ENCODE assay signal across 34 cellular contexts in the genomic region with DNA sequence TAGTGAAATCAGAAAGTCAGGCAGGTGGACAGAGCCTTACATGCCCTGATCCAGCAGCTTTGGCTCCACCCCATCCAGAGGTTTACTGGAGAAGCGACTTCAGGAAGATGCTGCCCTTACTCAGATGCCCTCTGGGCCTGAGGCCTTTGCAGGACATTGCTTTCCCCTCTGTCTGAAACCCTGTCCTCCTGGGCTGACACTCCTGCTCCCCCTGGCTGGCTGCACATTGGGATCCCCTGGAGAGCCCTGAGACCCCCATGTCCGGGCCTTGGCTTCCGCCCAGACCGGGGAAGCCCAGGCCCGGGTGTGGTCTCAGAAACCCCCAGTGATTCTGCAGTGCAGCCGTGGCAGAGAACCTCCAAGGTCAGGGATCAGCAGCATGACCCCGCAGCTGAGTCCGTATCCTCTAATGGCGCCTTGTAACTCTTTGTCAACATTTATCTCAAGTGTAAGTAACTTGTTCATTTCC. TPM values are rescaled to one million over a fixed set of nuclear protein-coding genes. Genes with fewer than 3 reads are reported as not detected.
DNase-seq lines count a peak whose midpoint lies in the region; ATAC-seq, FAIRE-seq and TF ChIP-seq lines count a peak whose summit lies in the region.
"Had no signal": no experiment of that assay in that cellular context is flagged by ENCODE, and none has a peak within 500 bp of the region (broad histone marks: within the 10 kb centered on the region; RNA-seq: fewer than 3 reads in every experiment).

No MANE protein-coding gene starts in this region.

- no peaks in the 10 kb centered on the region for H3K36me3 ChIP-seq in liver (ENCODE audit: control insufficient read depth in 4 of 4, insufficient read depth in 3 of 4, low read depth in 1 of 4, low read length in 3 of 4)
- no peaks in the 10 kb centered on the region for H3K36me3 ChIP-seq in stomach
- H3K36me3 ChIP-seq: left ventricle myocardium inferior had no signal

- H3K4me3 Mint-ChIP-seq in natural killer cell treated with Interleukin-12 subunit alpha and Interleukin-12 subunit beta and Interleukin-15 and Interleukin-18, amount 100 ng/mL, for 72 hours, result no peak overlapping the region
- H3K4me3 Mint-ChIP-seq: activated T-helper 1 cell treated with anti-CD3 and anti-CD28 coated beads, Interleukin-12 subunit alpha, Interleukin-12 subunit beta, Interleukin-2, Interleukin-4 antibody, amounts not matched to agents 30 ng/mL and 10 ng/mL and 1 ng/mL, durations not matched to agents 14 hours and 24 hours and 36 hours; immature natural killer cell; naive thymus-derived CD8-positive, alpha-beta T cell; stimulated activated memory B cell treated with anti-CD40 and anti-IgM and Interleukin-4, amounts not matched to agents 10 μg/mL and 1 μg/mL and 100 μg/mL, for 72 hours had no signal

- no peaks in the 10 kb centered on the region for H3K9me3 Mint-ChIP-seq in natural killer cell treated with Interleukin-12 subunit alpha and Interleukin-12 subunit beta and Interleukin-15 and Interleukin-18, amount 100 ng/mL, for 72 hours
- H3K9me3 Mint-ChIP-seq: activated T-helper 1 cell treated with anti-CD3 and anti-CD28 coated beads, Interleukin-12 subunit alpha, Interleukin-12 subunit beta, Interleukin-2, Interleukin-4 antibody, amounts not matched to agents 30 ng/mL and 10 ng/mL and 1 ng/mL, durations not matched to agents 14 hours and 24 hours and 36 hours; immature natural killer cell; naive thymus-derived CD8-positive, alpha-beta T cell; stimulated activated memory B cell treated with anti-CD40 and anti-IgM and Interleukin-4, amounts not matched to agents 10 μg/mL and 1 μg/mL and 100 μg/mL, for 72 hours had no signal

- H3K4me3 ChIP-seq in liver (ENCODE audit: low read depth in 1 of 3, low read length in 3 of 3) (no peak overlapping the region), stomach (no peak overlapping the region)
- H3K4me3 ChIP-seq: A549, GM23248, left ventricle myocardium inferior had no signal

- TF ChIP-seq POLR2A in stomach (IDR thresholded peaks at IDR 0.05), result no peak

- no peak for ATAC-seq in natural killer cell treated with Interleukin-12 subunit alpha and Interleukin-12 subunit beta and Interleukin-15 and Interleukin-18, amount 100 ng/mL, for 72 hours
- ATAC-seq: A549; naive thymus-derived CD8-positive, alpha-beta T cell; stimulated activated memory B cell treated with anti-CD40 and anti-IgM and Interleukin-4, amounts not matched to agents 10 μg/mL and 1 μg/mL and 100 μg/mL, for 72 hours had no signal

- TF ChIP-seq CTCF in liver (IDR thresholded peaks at IDR 0.05; ENCODE audit: low read depth, low read length, missing input control), result no peak
- TF ChIP-seq CTCF in stomach (IDR thresholded peaks at IDR 0.05), result no peak

- DNase-seq in HT-29 (ENCODE audit: low spot score), result peak; percentile 31
- no peak for DNase-seq in epithelial cell of prostate (ENCODE audit: low read depth, low spot score)
- peak; percentile 33 for DNase-seq in stomach
- DNase-seq in activated CD4-positive, alpha-beta T cell treated with anti-CD3 and anti-CD28 coated beads, Interleukin-2, amount 50 U/mL, for 1 hour, result no peak
- no peak for DNase-seq in NCI-H1092 treated with DMSO at 0.1 percent for 48 hours (lab: John Stamatoyannopoulos, UW)
- no peak for DNase-seq in natural killer cell treated with Interleukin-12 subunit alpha and Interleukin-12 subunit beta and Interleukin-15 and Interleukin-18, amount 100 ng/mL, for 72 hours (ENCODE audit: low spot score)
- no peak for DNase-seq in RCC 7860 (ENCODE audit: low spot score)
- DNase-seq: activated CD4-positive, alpha-beta T cell treated with anti-CD3 and anti-CD28 coated beads, Interleukin-2, amount 50 U/mL, for 48 hours; activated naive CD4-positive, alpha-beta T cell treated with Interleukin-2 at 50 U/mL for 16 hours; Calu3; central memory CD4-positive, alpha-beta T cell; DMS79; GDM1; GM23248; immature natural killer cell; Kasumi-1; left ventricle myocardium inferior; mesendoderm; naive thymus-derived CD8-positive, alpha-beta T cell; NCI-H1436 treated with DMSO at 0.1 percent for 48 hours; NCI-H2107; NCI-H345; retina; SHP77; substantia nigra; T-helper 2 cell had no signal

- H3K9me3 ChIP-seq in liver (ENCODE audit: control insufficient read depth in 4 of 4, low read length in 3 of 4) (no peaks in the 10 kb centered on the region), stomach (no peaks in the 10 kb centered on the region)
- H3K9me3 ChIP-seq: A549, left ventricle myocardium inferior had no signal

- H3K36me3 Mint-ChIP-seq in natural killer cell treated with Interleukin-12 subunit alpha and Interleukin-12 subunit beta and Interleukin-15 and Interleukin-18, amount 100 ng/mL, for 72 hours, result no peaks in the 10 kb centered on the region
- H3K36me3 Mint-ChIP-seq: immature natural killer cell; naive thymus-derived CD8-positive, alpha-beta T cell; stimulated activated memory B cell treated with anti-CD40 and anti-IgM and Interleukin-4, amounts not matched to agents 10 μg/mL and 1 μg/mL and 100 μg/mL, for 72 hours had no signal

- 71% methylated on average over 9 of the region's 9 CpGs for WGBS in liver
- 62 to 79% (median 73%) methylated on average over 9 of the region's 9 CpGs for WGBS in stomach, 5 donors

- intact Hi-C loops in stomach (cut with DNase I; ENCODE audit: low total_unique reads), result no loop called here

- no peak for FAIRE-seq in RCC 7860 (lab: Jason Lieb, UNC)
- FAIRE-seq: A549, endometrium, urothelium cell line had no signal

- peaks cover 0 to 7% of the 10 kb centered on the region in 2 donors for H3K27me3 Mint-ChIP-seq in natural killer cell treated with Interleukin-12 subunit alpha and Interleukin-12 subunit beta and Interleukin-15 and Interleukin-18, amount 100 ng/mL, for 72 hours

- no peak for TF ChIP-seq EP300 in stomach (IDR thresholded peaks at IDR 0.05)

- H3K9ac ChIP-seq in liver (ENCODE audit: low read depth in 1 of 2, low read length in 2 of 2), result no peak overlapping the region
- H3K9ac ChIP-seq: GM23248 had no signal

- H3K27ac Mint-ChIP-seq in natural killer cell treated with Interleukin-12 subunit alpha and Interleukin-12 subunit beta and Interleukin-15 and Interleukin-18, amount 100 ng/mL, for 72 hours, result no peak overlapping the region
- H3K27ac Mint-ChIP-seq: activated T-helper 1 cell treated with anti-CD3 and anti-CD28 coated beads, Interleukin-12 subunit alpha, Interleukin-12 subunit beta, Interleukin-2, Interleukin-4 antibody, amounts not matched to agents 30 ng/mL and 10 ng/mL and 1 ng/mL, durations not matched to agents 14 hours and 24 hours and 36 hours; immature natural killer cell; stimulated activated memory B cell treated with anti-CD40 and anti-IgM and Interleukin-4, amounts not matched to agents 10 μg/mL and 1 μg/mL and 100 μg/mL, for 72 hours had no signal

- H3K4me1 ChIP-seq in liver (ENCODE audit: control insufficient read depth in 4 of 4, insufficient read depth in 4 of 4, low read length in 3 of 4) (no peaks in the 10 kb centered on the region), stomach (peaks cover 22 to 33% (median 26%) of the 10 kb centered on the region in 4 donors)
- H3K4me1 ChIP-seq: A549, left ventricle myocardium inferior had no signal

- no peak for TF ChIP-seq RAD21 in liver (IDR thresholded peaks at IDR 0.05)

- no peaks in the 10 kb centered on the region for H3K4me1 Mint-ChIP-seq in natural killer cell treated with Interleukin-12 subunit alpha and Interleukin-12 subunit beta and Interleukin-15 and Interleukin-18, amount 100 ng/mL, for 72 hours (ENCODE audit: low read depth in 2 of 2)
- H3K4me1 Mint-ChIP-seq: immature natural killer cell; naive thymus-derived CD8-positive, alpha-beta T cell; stimulated activated memory B cell treated with anti-CD40 and anti-IgM and Interleukin-4, amounts not matched to agents 10 μg/mL and 1 μg/mL and 100 μg/mL, for 72 hours had no signal

- H3K27me3 ChIP-seq in liver (ENCODE audit: control insufficient read depth in 4 of 4, insufficient read depth in 4 of 4, low read length in 3 of 4) (no peaks in the 10 kb centered on the region), stomach (no peaks in the 10 kb centered on the region)

- peak overlapping the region; percentile 55 for H3K27ac ChIP-seq in epithelial cell of prostate
- no peak overlapping the region for H3K27ac ChIP-seq in liver (ENCODE audit: low read depth in 1 of 2, low read length in 2 of 2)
- H3K27ac ChIP-seq in stomach, result peak overlapping the region; percentile 60 to 88 (median 85)
- H3K27ac ChIP-seq: A549, GM23248, left ventricle myocardium inferior had no signal

TF ChIP-seq in liver, 16 proteins besides CTCF, POLR2A, EP300 and RAD21:
- no peak for TF ChIP-seq HNF4A (conservative IDR thresholded peaks at IDR 0.05)
- peak; percentile 65 for TF ChIP-seq NR2F2 (IDR thresholded peaks at IDR 0.05)

RNA-seq across cellular contexts. Expression of gene BCO1, which starts 36.6 kb away (rescaled TPM):
- total RNA-seq in HT-29 (2014; rRNA removed; shearing (Covaris generic)), result 0.60 and 0.79 TPM in 2 replicates
- total RNA-seq in liver (under 1 TPM; 0.23 to 0.50 TPM), stomach (1 to 10 TPM in 2 of 5 donors, not detected in 3; 2.2 to 5.8 TPM)
- polyA plus RNA-seq in liver (under 1 TPM; 0.11 to 0.35 TPM), stomach (1 to 10 TPM in 1 of 3 donors, under 1 TPM in 2; 0.38 to 2.1 (median 0.44) TPM)
- not detected for total RNA-seq in natural killer cell treated with Interleukin-12 subunit alpha and Interleukin-12 subunit beta and Interleukin-15 and Interleukin-18, amount 100 ng/mL, for 72 hours
- total RNA-seq: activated T-helper 1 cell treated with anti-CD3 and anti-CD28 coated beads, Interleukin-12 subunit alpha, Interleukin-12 subunit beta, Interleukin-2, Interleukin-4 antibody, amounts not matched to agents 30 ng/mL and 10 ng/mL and 1 ng/mL, durations not matched to agents 14 hours and 24 hours and 36 hours; GM23248; left ventricle myocardium inferior; naive thymus-derived CD8-positive, alpha-beta T cell; osteoblast; skeletal muscle tissue had no signal
- polyA plus RNA-seq: GM23248; immature natural killer cell; naive thymus-derived CD8-positive, alpha-beta T cell had no signal

RNA-seq across cellular contexts. Expression of gene GAN, which starts 39.7 kb away (rescaled TPM):
- total RNA-seq in HT-29 (2014; rRNA removed; shearing (Covaris generic)), result 7.4 and 20.1 TPM in 2 replicates
- total RNA-seq in liver, result 1 to 10 TPM; 2.3 to 5.5 TPM
- under 1 TPM; 0.33 to 0.61 TPM for polyA plus RNA-seq in liver
- 10 to 100 TPM in 4 of 5 donors, 1 to 10 TPM in 1; 3.6 to 38.5 (median 12.3) TPM for total RNA-seq in stomach
- 1 to 10 TPM in 1 of 3 donors, under 1 TPM in 2; 0.56 to 2.3 (median 0.76) TPM for polyA plus RNA-seq in stomach
- 10 to 100 TPM; 11.0 to 15.8 TPM for total RNA-seq in natural killer cell treated with Interleukin-12 subunit alpha and Interleukin-12 subunit beta and Interleukin-15 and Interleukin-18, amount 100 ng/mL, for 72 hours

Comparison
In these comparisons a context has a peak if more than half of its experiments do, and no peak if none do; other contexts are left out.
1. DNase-seq: peak in HT-29 (single experiment) and stomach (single experiment); none in epithelial cell of prostate (single experiment), activated CD4-positive, alpha-beta T cell treated with anti-CD3 and anti-CD28 coated beads, Interleukin-2, amount 50 U/mL, for 1 hour (single experiment), NCI-H1092 treated with DMSO at 0.1 percent for 48 hours (single experiment), natural killer cell treated with Interleukin-12 subunit alpha and Interleukin-12 subunit beta and Interleukin-15 and Interleukin-18, amount 100 ng/mL, for 72 hours (single experiment) and RCC 7860 (single experiment).
2. H3K27ac ChIP-seq: peak in epithelial cell of prostate (single experiment) and stomach (5 of 5); none in liver (0 of 2).